Comparison of ENCODE assay signal across 8 cellular contexts in the genomic region with DNA sequence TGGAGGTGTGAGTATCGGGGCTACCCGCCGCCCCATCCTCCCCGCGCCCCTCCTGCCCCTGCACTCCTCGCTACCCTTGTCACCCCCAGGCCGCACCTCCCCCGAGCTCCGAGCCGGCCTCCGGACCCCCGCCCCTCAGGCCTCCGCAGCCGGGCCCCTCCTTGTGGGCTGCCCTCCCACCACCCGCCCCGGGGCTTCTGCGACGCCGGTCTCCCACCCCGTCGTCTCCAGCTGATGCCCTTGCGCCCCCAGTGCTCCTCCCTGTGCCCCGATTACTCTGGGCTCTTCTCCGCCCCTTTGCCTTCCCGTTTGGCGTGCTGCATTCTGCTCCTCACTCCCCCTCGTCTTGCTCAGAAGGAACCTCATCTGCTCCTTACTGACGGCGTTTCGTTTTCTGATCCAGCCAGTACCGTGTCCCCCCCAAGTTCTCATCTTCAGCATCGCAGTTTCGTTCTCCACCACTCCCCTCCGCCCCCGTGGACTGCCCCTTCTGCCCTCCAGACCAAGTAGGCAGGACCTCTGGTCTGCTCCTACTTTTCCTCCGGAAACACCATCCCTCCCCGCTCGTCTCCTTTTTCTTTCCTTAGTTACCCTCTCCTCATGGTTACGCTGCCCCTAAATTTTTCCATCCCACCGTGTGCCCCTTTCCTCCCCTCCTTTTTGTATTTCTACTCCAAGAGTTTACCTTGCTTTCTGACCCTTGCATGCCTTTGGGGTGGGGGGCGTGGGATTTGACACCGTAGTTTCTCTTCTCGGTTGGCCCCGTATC. TPM values are rescaled to one million over a fixed set of nuclear protein-coding genes. Genes with fewer than 3 reads are reported as not detected.
DNase-seq lines count a peak whose midpoint lies in the region; ATAC-seq and TF ChIP-seq lines count a peak whose summit lies in the region.

No MANE protein-coding gene starts in this region.

- H3K36me3 ChIP-seq in lower lobe of right lung: peaks cover 7% of the 10 kb centered on the region

- TF ChIP-seq CTCF in coronary artery (IDR thresholded peaks at IDR 0.05) (no peak), lower lobe of right lung (IDR thresholded peaks at IDR 0.05) (no peak)

- DNase-seq in NCI-H1694 treated with DMSO at 0.1 percent for 48 hours (lab: John Stamatoyannopoulos, UW) (peak; percentile 14), NCI-H1694 (lab: John Stamatoyannopoulos, UW) (no peak), coronary artery (ENCODE audit: low spot score) (peak; percentile 75), lower lobe of right lung (peak; percentile 59), GOT3 (lab: John Stamatoyannopoulos, UW) (no peak)
- peak in 4 of 6 experiments; percentile 19 to 22 (median 20) for DNase-seq in stimulated activated naive CD4-positive, alpha-beta T cell (lab: John Stamatoyannopoulos, UW)

- H3K9me3 Mint-ChIP-seq in T-helper 1 cell treated with Interleukin-12 subunit alpha and Interleukin-12 subunit beta and Interleukin-4 antibody, amounts not matched to agents 30 μg/mL and 1 μg/mL, for 36 hours: no peaks in the 10 kb centered on the region

- peak overlapping the region; percentile 97 for H3K4me3 Mint-ChIP-seq in T-helper 1 cell treated with Interleukin-12 subunit alpha and Interleukin-12 subunit beta and Interleukin-4 antibody, amounts not matched to agents 30 μg/mL and 1 μg/mL, for 36 hours

- peaks cover 63% of the 10 kb centered on the region for H3K4me1 ChIP-seq in lower lobe of right lung

- H3K27me3 Mint-ChIP-seq in T-helper 1 cell treated with Interleukin-12 subunit alpha and Interleukin-12 subunit beta and Interleukin-4 antibody, amounts not matched to agents 30 μg/mL and 1 μg/mL, for 36 hours (ENCODE audit: low read depth): peaks cover 6% of the 10 kb centered on the region

- peak overlapping the region; percentile 90 to 95 for H3K27ac ChIP-seq in coronary artery
- peak overlapping the region; percentile 94 for H3K27ac ChIP-seq in lower lobe of right lung

- H3K27ac Mint-ChIP-seq in T-helper 1 cell treated with Interleukin-12 subunit alpha and Interleukin-12 subunit beta and Interleukin-4 antibody, amounts not matched to agents 30 μg/mL and 1 μg/mL, for 36 hours: peak overlapping the region; percentile 87

- peaks cover 7% of the 10 kb centered on the region for H3K36me3 Mint-ChIP-seq in T-helper 1 cell treated with Interleukin-12 subunit alpha and Interleukin-12 subunit beta and Interleukin-4 antibody, amounts not matched to agents 30 μg/mL and 1 μg/mL, for 36 hours (ENCODE audit: low read depth)

- no peaks in the 10 kb centered on the region for H3K27me3 ChIP-seq in lower lobe of right lung (ENCODE audit: low read depth)

- no peaks in the 10 kb centered on the region for H3K9me3 ChIP-seq in lower lobe of right lung

- ATAC-seq in HG03135 (IDR thresholded peaks at IDR 0.05; ENCODE audit: unreplicated experiment): peak; percentile 25
- peak; percentile 33 to 35 for ATAC-seq in lower lobe of right lung

- peak overlapping the region; percentile 93 for H3K4me3 ChIP-seq in coronary artery
- peak overlapping the region; percentile 99 for H3K4me3 ChIP-seq in lower lobe of right lung

- intact Hi-C loops in lower lobe of right lung (cut with DNase I): no loop called here

- H3K4me1 Mint-ChIP-seq in T-helper 1 cell treated with Interleukin-12 subunit alpha and Interleukin-12 subunit beta and Interleukin-4 antibody, amounts not matched to agents 30 μg/mL and 1 μg/mL, for 36 hours (ENCODE audit: low read depth): peaks cover 31% of the 10 kb centered on the region

RNA-seq across cellular contexts. Expression of a gene that starts 0.8 kb away (rescaled TPM):
- 66.5 TPM for total RNA-seq in lower lobe of right lung

Comparison
In these comparisons a context has a peak if more than half of its experiments do, and no peak if none do; other contexts are left out.
1. DNase-seq: peak in NCI-H1694 treated with DMSO at 0.1 percent for 48 hours (single experiment), coronary artery (single experiment), lower lobe of right lung (single experiment) and stimulated activated naive CD4-positive, alpha-beta T cell (4 of 6); none in NCI-H1694 (single experiment) and GOT3 (single experiment).